13 cellular contexts compared by ENCODE assay signal in genomic region chr7:65390588-65390987, GRCh38. TPM values are rescaled to one million over a fixed set of nuclear protein-coding genes. Genes with fewer than 3 reads are reported as not detected.
A peak's percentile ranks its signal among the peaks of the same experiment; 100 is the strongest.
DNase-seq lines count a peak whose midpoint lies in the region; ATAC-seq, FAIRE-seq and TF ChIP-seq lines count a peak whose summit lies in the region.
"Had no signal": no experiment of that assay in that cellular context is flagged by ENCODE, and none has a peak within 500 bp of the region (broad histone marks: within the 10 kb centered on the region; RNA-seq: fewer than 3 reads in every experiment).

No MANE protein-coding gene starts in this region.

- H3K9me3 ChIP-seq in GM12878 (replicated peaks; ENCODE audit: control insufficient read depth, insufficient read depth, low read length), result peaks cover 10% of the 10 kb centered on the region

- H3K27me3 ChIP-seq in GM12878 (replicated peaks in 1 of 2; ENCODE audit: control insufficient read depth in 2 of 2, insufficient read depth in 2 of 2, low read length in 1 of 2), result no peaks in the 10 kb centered on the region
- H3K27me3 ChIP-seq: stomach had no signal

- FAIRE-seq in GM12878 (lab: Jason Lieb, UNC), result peak; percentile 38

- no peak overlapping the region for H2AFZ ChIP-seq in GM12878 (ENCODE audit: control insufficient read depth, low read depth, low read length)

- peak overlapping the region; percentile 34; the same call in 1 of the 2 replicates for H3K4me2 ChIP-seq in GM12878 (ENCODE audit: control insufficient read depth, insufficient read depth)

- H3K4me1 ChIP-seq in GM12878 (ENCODE audit: control insufficient read depth, insufficient read depth, low read length), result no peaks in the 10 kb centered on the region; the same call in 1 of the 2 replicates

- ATAC-seq in GM19452 (IDR thresholded peaks at IDR 0.05; ENCODE audit: unreplicated experiment), result peak; percentile 66
- ATAC-seq in HG02981 (IDR thresholded peaks at IDR 0.05; ENCODE audit: unreplicated experiment), result peak; percentile 89
- peak; percentile 98 for ATAC-seq in GM12878

- POLR2A ChIA-PET in GM12878 (lab: Charles Lee), result interaction anchor here (1.0 kb wide), 1 partner anchor 15 kb away, joined by 4 read pairs; no protein-coding TSS in a partner anchor

- in situ Hi-C loops in GM12878 (cut with MboI), result loop anchor here (25.0 kb wide), 1 partner anchor 703 kb away; no protein-coding TSS in a partner anchor

- H4K20me1 ChIP-seq in GM12878 (ENCODE audit: control insufficient read depth, insufficient read depth), result no peaks in the 10 kb centered on the region

- intact Hi-C loops in GM12878 (cut with micrococcal nuclease; ENCODE audit: unreplicated experiment), result loop anchor here (10.0 kb wide), 1 partner anchor 726 kb away; the partner anchor contains the start of gene ZNF107

- WGBS in GM12878 (ENCODE audit: insufficient coverage, insufficient replicate concordance, low lambda C conversion rate, missing lambda C conversion rate), result 5% methylated on average over 4 of the region's 4 CpGs

- DNase-seq in GM10266 (ENCODE audit: extremely low spot score) (peak; percentile 7), GM12878 (ENCODE audit: low read depth, low spot score) (peak; percentile 65), NCI-H146 treated with DMSO at 0.1 percent for 48 hours (lab: John Stamatoyannopoulos, UW; ENCODE audit: unreplicated experiment) (no peak), nucleus accumbens (lab: John Stamatoyannopoulos, UW) (no peak), COR-L47 (lab: John Stamatoyannopoulos, UW) (no peak), COLO829 (ENCODE audit: low spot score) (no peak)
- DNase-seq: activated CD4-positive, alpha-beta T cell treated with anti-CD3 and anti-CD28 coated beads, Interleukin-2, amount 50 U/mL, for 4 hours; aorta; NCI-H2107; SHP77; stomach had no signal

- RAD21 ChIA-PET in GM12878 (lab: Charles Lee; ENCODE audit: unreplicated experiment), result interaction anchor here (0.7 to 1.0 kb wide), 2 partner anchors 9 to 16 kb away, joined by 3 read pairs; no protein-coding TSS in a partner anchor

- H3K9ac ChIP-seq in GM12878 (ENCODE audit: control insufficient read depth, insufficient read depth, low read length), result no peak overlapping the region

- peak in 1 of 2 experiments; percentile 67; a peak in 1 of 4 replicates for TF ChIP-seq EP300 in GM12878 (IDR thresholded peaks at IDR 0.05; ENCODE audit: borderline replicate concordance in 1 of 2, control insufficient read depth in 1 of 2, low read depth in 2 of 2, low read length in 2 of 2)

- BruUV-seq in GM12878 (replicated peaks; lab: Mats Ljungman, UMichigan), result no TSS peak

- H3K27ac ChIP-seq in GM12878 (ENCODE audit: control insufficient read depth, insufficient read depth), result peak overlapping the region; percentile 56
- H3K27ac ChIP-seq: stomach had no signal

- no peak for TF ChIP-seq RAD21 in GM12878 (IDR thresholded peaks at IDR 0.05; ENCODE audit: insufficient read depth, low read depth, low read length)

- CTCF ChIA-PET in GM12878 (lab: Yijun Ruan, JAX), result interaction anchor here (0.9 kb wide), 1 partner anchor 82 kb away, joined by 3 read pairs; no protein-coding TSS in a partner anchor

- H3K36me3 ChIP-seq in GM12878 (ENCODE audit: control insufficient read depth in 2 of 2, insufficient read depth in 2 of 2, low read length in 1 of 2), result peaks cover 5 to 12% of the 10 kb centered on the region in 2 experiments; a peak in 3 of 4 replicates

- no peak for TF ChIP-seq CTCF in GM10266 (IDR thresholded peaks at IDR 0.05; ENCODE audit: control insufficient read depth, insufficient read depth, low read depth, missing control alignments)
- TF ChIP-seq CTCF in GM12878 (IDR thresholded peaks at IDR 0.05 in 2 of 3, conservative IDR thresholded peaks at IDR 0.05 in 1 of 3; ENCODE audit: control insufficient read depth in 2 of 3, extremely low read depth in 1 of 3, insufficient read depth in 1 of 3, low read depth in 3 of 3, low read length in 3 of 3), result no peak

- H3K4me3 ChIP-seq in GM12878, result no peak overlapping the region
- H3K4me3 ChIP-seq: stomach had no signal

- peaks cover 31% of the 10 kb centered on the region for H3K79me2 ChIP-seq in GM12878 (ENCODE audit: control insufficient read depth, insufficient read depth, low read length)

- TF ChIP-seq POLR2A in GM12878 (IDR thresholded peaks at IDR 0.05; ENCODE audit: low read depth, low read length), result no peak

- SMC1A ChIA-PET in GM12878 (lab: Charles Lee; ENCODE audit: uncharacterized antibody, unreplicated experiment), result interaction anchor here (2.0 kb wide), 1 partner anchor 52 kb away, joined by 5 read pairs; no protein-coding TSS in a partner anchor

TF ChIP-seq in GM12878, 131 proteins besides CTCF, POLR2A, EP300 and RAD21 (continues in another document):
- no peak for TF ChIP-seq FOXK2 (IDR thresholded peaks at IDR 0.05)
- peak; percentile 48; the same call in 1 of the 2 replicates for TF ChIP-seq EED (IDR thresholded peaks at IDR 0.05; ENCODE audit: low read depth)
- TF ChIP-seq ATF2 (IDR thresholded peaks at IDR 0.05; ENCODE audit: low read length), result peak; percentile 45; the same call in 1 of the 2 replicates
- TF ChIP-seq MYC (IDR thresholded peaks at IDR 0.05; ENCODE audit: insufficient read depth, insufficient read length, insufficient replicate concordance, low read length, severe bottlenecking), result no peak
- peak; percentile 40; the same call in 1 of the 2 replicates for TF ChIP-seq ATF7 (IDR thresholded peaks at IDR 0.05; ENCODE audit: low read depth)
- TF ChIP-seq SUZ12 (IDR thresholded peaks at IDR 0.05; ENCODE audit: unreplicated experiment), result no peak
- peak; percentile 90 for TF ChIP-seq IKZF2 (IDR thresholded peaks at IDR 0.05)
- TF ChIP-seq, protein P1, sequence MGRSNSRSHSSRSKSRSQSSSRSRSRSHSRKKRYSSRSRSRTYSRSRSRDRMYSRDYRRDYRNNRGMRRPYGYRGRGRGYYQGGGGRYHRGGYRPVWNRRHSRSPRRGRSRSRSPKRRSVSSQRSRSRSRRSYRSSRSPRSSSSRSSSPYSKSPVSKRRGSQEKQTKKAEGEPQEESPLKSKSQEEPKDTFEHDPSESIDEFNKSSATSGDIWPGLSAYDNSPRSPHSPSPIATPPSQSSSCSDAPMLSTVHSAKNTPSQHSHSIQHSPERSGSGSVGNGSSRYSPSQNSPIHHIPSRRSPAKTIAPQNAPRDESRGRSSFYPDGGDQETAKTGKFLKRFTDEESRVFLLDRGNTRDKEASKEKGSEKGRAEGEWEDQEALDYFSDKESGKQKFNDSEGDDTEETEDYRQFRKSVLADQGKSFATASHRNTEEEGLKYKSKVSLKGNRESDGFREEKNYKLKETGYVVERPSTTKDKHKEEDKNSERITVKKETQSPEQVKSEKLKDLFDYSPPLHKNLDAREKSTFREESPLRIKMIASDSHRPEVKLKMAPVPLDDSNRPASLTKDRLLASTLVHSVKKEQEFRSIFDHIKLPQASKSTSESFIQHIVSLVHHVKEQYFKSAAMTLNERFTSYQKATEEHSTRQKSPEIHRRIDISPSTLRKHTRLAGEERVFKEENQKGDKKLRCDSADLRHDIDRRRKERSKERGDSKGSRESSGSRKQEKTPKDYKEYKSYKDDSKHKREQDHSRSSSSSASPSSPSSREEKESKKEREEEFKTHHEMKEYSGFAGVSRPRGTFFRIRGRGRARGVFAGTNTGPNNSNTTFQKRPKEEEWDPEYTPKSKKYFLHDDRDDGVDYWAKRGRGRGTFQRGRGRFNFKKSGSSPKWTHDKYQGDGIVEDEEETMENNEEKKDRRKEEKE (IDR thresholded peaks at IDR 0.05), result no peak
- TF ChIP-seq JUNB (IDR thresholded peaks at IDR 0.05), result peak; percentile 38; the same call in 1 of the 2 replicates
- no peak for TF ChIP-seq KAT2A (conservative IDR thresholded peaks at IDR 0.05; ENCODE audit: control insufficient read depth, low read depth, low read length)
- TF ChIP-seq SUPT20H (IDR thresholded peaks at IDR 0.05; ENCODE audit: borderline replicate concordance, control insufficient read depth, low read depth, low read length), result no peak
- 0 out of 2 replicates have a peak, but pooled peaks have one; percentile 43 for TF ChIP-seq IRF4 (IDR thresholded peaks at IDR 0.05; ENCODE audit: low read depth, low read length)
- peak; percentile 33 to 89; a peak in 2 of 4 replicates for TF ChIP-seq SRF (IDR thresholded peaks at IDR 0.05; ENCODE audit: low read depth in 2 of 2, low read length in 2 of 2)

RNA-seq across cellular contexts. Expression of gene ZNF92, which starts 16.9 kb away (rescaled TPM):
- 31.6 and 36.1 TPM in 2 replicates for total RNA-seq in GM12878 (2013; cell fraction: nucleolus; rRNA removed)
- total RNA-seq in GM12878 (2014; rRNA removed) (14.7 and 17.7 TPM in 2 replicates), GM12878 (2014; rRNA removed; fragmentation: Illumina TruSeq; extraction: Trizol) (26.9 and 27.6 TPM in 2 replicates), GM12878 (2021) (13.4 and 13.8 TPM in 2 replicates)
- polyA plus RNA-seq in GM12878 (2011; ENCODE audit: low read depth), result 5.4 TPM
- polyA plus RNA-seq in GM12878 (2011; rRNA removed) (13.2 and 26.7 TPM in 2 replicates), GM12878 (2014; fragmentation: Illumina TruSeq; extraction: Trizol) (17.3 and 22.5 TPM in 2 replicates), GM12878 (2014; fragmentation: Nextera tagmentation; extraction: Ambion mirVana) (1 to 10 TPM; 6.7 to 7.2 TPM), GM12878 (2014; rRNA removed) (7.8 and 8.4 TPM in 2 replicates), GM12878 (2016; fragmentation: Nextera tagmentation; extraction: Ambion mirVana) (10 to 100 TPM; 17.7 to 19.4 TPM)
- polyA plus RNA-seq in GM12878 (2011; cell fraction: cytosol; rRNA removed), result 2.9 and 3.5 TPM in 2 replicates
- polyA plus RNA-seq in GM12878 (2011; cell fraction: nucleus; rRNA removed), result 10.6 and 12.4 TPM in 2 replicates
- 9.3 and 11.5 TPM in 2 replicates for polyA plus RNA-seq in GM12878 (2012)
- polyA minus RNA-seq in GM12878 (2011; rRNA and poly(A)+ RNA removed), result 8.6 and 9.8 TPM in 2 replicates
- polyA minus RNA-seq in GM12878 (2011; cell fraction: cytosol; rRNA and poly(A)+ RNA removed), result 5.6 and 7.2 TPM in 2 replicates
- 8.6 and 9.6 TPM in 2 replicates for polyA minus RNA-seq in GM12878 (2011; cell fraction: nucleus; rRNA and poly(A)+ RNA removed)

Comparison
In these comparisons a context has a peak if more than half of its experiments do, and no peak if none do; other contexts are left out.
1. DNase-seq: peak in GM10266 (single experiment) and GM12878 (single experiment); none in NCI-H146 treated with DMSO at 0.1 percent for 48 hours (single experiment), nucleus accumbens (0 of 56), COR-L47 (single experiment) and COLO829 (single experiment).
2. Peak in every context shown above with its lines, with median percentiles within 50 percentile points of each other: ATAC-seq.